1 cellular context compared by ENCODE assay signal in genomic region chr5:55456216-55456895, GRCh38.
TF ChIP-seq lines count a peak whose summit lies in the region.

No MANE protein-coding gene starts in this region.

TF ChIP-seq in GM23338, 12 proteins besides CTCF, POLR2A, EP300 and RAD21 (continued from another document):
- no peak for TF ChIP-seq ZNF462 (CRISPR knock-in tag; IDR thresholded peaks at IDR 0.05)
- no peak for TF ChIP-seq ETS1 (IDR thresholded peaks at IDR 0.05)
- TF ChIP-seq REST (IDR thresholded peaks at IDR 0.05; ENCODE audit: unreplicated experiment): no peak
